26 cellular contexts compared by ENCODE assay signal in the genomic region with DNA sequence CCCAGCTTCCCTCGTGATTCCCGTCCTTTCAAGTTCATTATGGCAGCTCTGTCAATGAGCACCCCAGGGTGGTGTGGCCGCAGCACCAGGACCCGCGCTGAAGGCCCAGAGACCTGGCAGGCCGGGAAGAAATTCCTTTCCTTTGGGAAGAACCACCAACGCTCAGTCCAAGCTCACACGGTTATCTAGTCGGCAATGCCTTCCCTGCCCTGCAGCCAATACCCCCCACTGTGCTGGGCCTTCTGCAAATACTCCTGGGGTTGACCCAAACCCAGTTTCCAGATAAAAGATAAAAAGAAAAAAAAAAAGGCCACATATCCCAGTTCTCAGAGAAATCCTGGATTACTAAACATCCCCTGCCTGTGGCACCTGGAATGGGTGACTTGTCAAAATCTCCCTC. TPM values are rescaled to one million over a fixed set of nuclear protein-coding genes. Genes with fewer than 3 reads are reported as not detected.
DNase-seq lines count a peak whose midpoint lies in the region; ATAC-seq and TF ChIP-seq lines count a peak whose summit lies in the region.
"Had no signal": no experiment of that assay in that cellular context is flagged by ENCODE, and none has a peak within 500 bp of the region (broad histone marks: within the 10 kb centered on the region; RNA-seq: fewer than 3 reads in every experiment).

No MANE protein-coding gene starts in this region.

- H3K27me3 ChIP-seq in GM23248 (replicated peaks; ENCODE audit: insufficient read depth) (no peaks in the 10 kb centered on the region), layer of hippocampus (ENCODE audit: control insufficient read depth, insufficient read depth, low read length) (no peaks in the 10 kb centered on the region)
- H3K27me3 ChIP-seq: left lung had no signal

- 52% methylated on average over 9 of the region's 9 CpGs for WGBS in GM23248 (ENCODE audit: low coverage in 1 of 2, low lambda C conversion rate in 2 of 2, missing lambda C conversion rate in 2 of 2), 2 experiments

- POLR2A ChIA-PET in RWPE1 (lab: Yijun Ruan, JAX; ENCODE audit: low non-redundant PET), result no interaction called here

- in situ Hi-C loops in GM23248 (cut with MboI), result loop anchor here (25.0 kb wide), 1 partner anchor 260 kb away; the partner anchor contains the start of gene SLC22A23

- H3K4me1 ChIP-seq in GM23248 (ENCODE audit: insufficient read depth), result peaks cover 38% of the 10 kb centered on the region
- H3K4me1 ChIP-seq: Caco-2, HAP-1, left lung, prostate gland had no signal

- CTCF ChIA-PET in RWPE1 (lab: Yijun Ruan, JAX), result interaction anchor here (0.6 to 0.7 kb wide), 2 partner anchors 189 to 227 kb away, joined by 3 to 5 read pairs; no protein-coding TSS in a partner anchor

- no peaks in the 10 kb centered on the region for H4K20me1 ChIP-seq in GM23248 (ENCODE audit: insufficient read depth)

- no peak for DNase-seq in GM23248
- no peak for DNase-seq in RWPE1 (ENCODE audit: low spot score)
- no peak for DNase-seq in effector CD4-positive, alpha-beta T cell
- no peak for DNase-seq in middle frontal gyrus (ENCODE audit: extremely low spot score, low spot score)
- DNase-seq in GM19238 (ENCODE audit: insufficient read length, low spot score), result no peak
- DNase-seq: activated CD4-positive, alpha-beta T cell treated with anti-CD3 and anti-CD28 coated beads, Interleukin-2, amount 50 U/mL, for 48 hours; anterior cingulate cortex; C1 segment of cervical spinal cord; central memory CD4-positive, alpha-beta T cell; DND-41; erythroblast; hypothalamus; NCI-H1092 treated with DMSO at 0.1 percent for 48 hours; NCI-H2081 treated with DMSO at 0.1 percent for 48 hours; NCI-H446; SHP77 treated with DMSO at 0.1 percent for 48 hours had no signal

- peaks cover 54% of the 10 kb centered on the region for H3K36me3 ChIP-seq in GM23248 (ENCODE audit: low read depth)
- H3K36me3 ChIP-seq: HAP-1, prostate gland had no signal

- no peak for ATAC-seq in HG03342 (IDR thresholded peaks at IDR 0.05; ENCODE audit: unreplicated experiment)
- ATAC-seq: activated naive CD4-positive, alpha-beta T cell treated with anti-CD3 and anti-CD28 coated beads, Interleukin-2, amount 50 U/mL, for 72 hours; GM12878; left lung had no signal

- peaks cover 67% of the 10 kb centered on the region for H3K79me2 ChIP-seq in GM23248 (ENCODE audit: insufficient read depth)

- H3K9me3 ChIP-seq in GM23248 (ENCODE audit: low read depth), result no peaks in the 10 kb centered on the region
- H3K9me3 ChIP-seq: Caco-2, HAP-1, left lung, prostate gland had no signal

- no peak overlapping the region for H2AFZ ChIP-seq in GM23248

- H3K27ac ChIP-seq in GM23248 (peak overlapping the region; percentile 64), RWPE1 (peak overlapping the region; percentile 57), layer of hippocampus (ENCODE audit: low read depth, low read length) (peak overlapping the region; percentile 30), skin epidermis (peak overlapping the region in 12 of 21 experiments; percentile 5 to 74 (median 30))

- no peak overlapping the region for H3K4me2 ChIP-seq in GM23248 (ENCODE audit: unreplicated experiment)

- H3F3A ChIP-seq in GM23248 (ENCODE audit: insufficient read depth), result peaks cover 55% of the 10 kb centered on the region

- no peaks in the 10 kb centered on the region for H3K9me2 ChIP-seq in GM23248 (ENCODE audit: insufficient read depth)

- no peak for TF ChIP-seq CTCF in RWPE1 (conservative IDR thresholded peaks at IDR 0.05; ENCODE audit: low read depth)

- H3K4me3 ChIP-seq in GM23248 (no peak overlapping the region), skin epidermis (no peak overlapping the region)
- H3K4me3 ChIP-seq: GM12878, HAP-1, left lung, prostate gland had no signal

- no peak overlapping the region for H3K9ac ChIP-seq in GM23248

RNA-seq across cellular contexts. Expression of gene PXDC1, which starts 28.7 kb away (rescaled TPM):
- total RNA-seq in GM23248 (2014; rRNA removed; shearing (Covaris generic)), result 167 and 192 TPM in 2 replicates
- 122 and 135 TPM in 2 replicates for polyA plus RNA-seq in GM23248 (2016; fragmentation: Nextera tagmentation; extraction: Ambion mirVana)
- total RNA-seq: OCI-LY7 had no signal
